In genomic region chr6:75750925-75751324, GRCh38 we compare ENCODE assay signal across 12 cellular contexts. TPM values are rescaled to one million over a fixed set of nuclear protein-coding genes. Genes with fewer than 3 reads are reported as not detected.
DNase-seq lines count a peak whose midpoint lies in the region; ATAC-seq and TF ChIP-seq lines count a peak whose summit lies in the region.
"Had no signal": no experiment of that assay in that cellular context is flagged by ENCODE, and none has a peak within 500 bp of the region (broad histone marks: within the 10 kb centered on the region; RNA-seq: fewer than 3 reads in every experiment).

No MANE protein-coding gene starts in this region.

- DNase-seq in Calu3 (no peak), T-helper 17 cell (no peak), fibroblast of villous mesenchyme (ENCODE audit: low read depth) (peak; percentile 23), DMS 273 (lab: John Stamatoyannopoulos, UW; ENCODE audit: unreplicated experiment) (no peak), posterior vena cava (ENCODE audit: low spot score) (no peak), NCI-H146 treated with DMSO at 0.1 percent for 48 hours (lab: John Stamatoyannopoulos, UW; ENCODE audit: unreplicated experiment) (no peak)
- DNase-seq: activated naive CD8-positive, alpha-beta T cell treated with anti-CD3 and anti-CD28 coated beads, Interleukin-2, amount 50 U/mL, for 24 hours had no signal

- H2AFZ ChIP-seq in neuron (ENCODE audit: low read depth, low read length): no peak overlapping the region

- intact Hi-C loops in Calu3 (cut with micrococcal nuclease; ENCODE audit: unreplicated experiment): loop anchor here (5.0 kb wide), 1 partner anchor 149 kb away; the partner anchor contains the start of gene SENP6
- intact Hi-C loops in posterior vena cava (cut with DNase I): no loop called here

- H3K4me3 ChIP-seq in fibroblast of villous mesenchyme (ENCODE audit: low read depth, low read length): no peak overlapping the region
- H3K4me3 ChIP-seq in neuron (ENCODE audit: low read length): peak overlapping the region; percentile 4
- H3K4me3 ChIP-seq: right atrium auricular region had no signal

- H3K4me3 Mint-ChIP-seq in Calu3 (ENCODE audit: low read depth, unreplicated experiment) (peak overlapping the region; percentile 99), T-helper 17 cell (peak overlapping the region; percentile 28)
- H3K4me3 Mint-ChIP-seq: dendritic cell treated with granulocyte-macrophage colony-stimulating factor and Interleukin-4, amounts not matched to agents 40 ng/mL and 50 ng/mL, for 4 days had no signal

- ATAC-seq in T-helper 17 cell (no peak), HG02884 (IDR thresholded peaks at IDR 0.05; ENCODE audit: unreplicated experiment) (no peak)
- ATAC-seq: activated naive CD8-positive, alpha-beta T cell treated with anti-CD3 and anti-CD28 coated beads, Interleukin-2, amount 50 U/mL, for 24 hours had no signal

- TF ChIP-seq CTCF in Calu3 (IDR thresholded peaks at IDR 0.05; ENCODE audit: unreplicated experiment) (no peak), fibroblast of villous mesenchyme (IDR thresholded peaks at IDR 0.05; ENCODE audit: insufficient read depth, low read depth, low read length) (no peak)

- CTCF ChIA-PET in Calu3 (lab: Charles Lee): no interaction called here

- H3K27me3 Mint-ChIP-seq in Calu3 (ENCODE audit: unreplicated experiment): no peaks in the 10 kb centered on the region
- H3K27me3 Mint-ChIP-seq in T-helper 17 cell: peaks cover 19% of the 10 kb centered on the region

- H3K4me1 Mint-ChIP-seq in Calu3 (ENCODE audit: low read depth, unreplicated experiment) (peaks cover 18% of the 10 kb centered on the region), T-helper 17 cell (peaks cover 5% of the 10 kb centered on the region)

- BruUV-seq in Calu3 (replicated peaks; lab: Mats Ljungman, UMichigan): no TSS peak

- H3K36me3 Mint-ChIP-seq in Calu3 (ENCODE audit: insufficient read depth, unreplicated experiment) (peaks cover 67% of the 10 kb centered on the region), T-helper 17 cell (ENCODE audit: low read depth) (no peaks in the 10 kb centered on the region)

- no peaks in the 10 kb centered on the region for H3K36me3 ChIP-seq in neuron (ENCODE audit: insufficient read depth, low read length)
- H3K36me3 ChIP-seq: right atrium auricular region had no signal

- peak overlapping the region; percentile 98 for H3K27ac Mint-ChIP-seq in Calu3 (ENCODE audit: unreplicated experiment)
- no peak overlapping the region for H3K27ac Mint-ChIP-seq in T-helper 17 cell
- H3K27ac Mint-ChIP-seq: activated naive CD8-positive, alpha-beta T cell treated with anti-CD3 and anti-CD28 coated beads, Interleukin-2, amount 50 U/mL, for 24 hours; dendritic cell treated with granulocyte-macrophage colony-stimulating factor and Interleukin-4, amounts not matched to agents 40 ng/mL and 50 ng/mL, for 4 days; T-helper 2 cell treated with Interferon-gamma antibody and Interleukin-4, amounts not matched to agents 5 μg/mL and 100 μg/mL, for 36 hours had no signal

- no peaks in the 10 kb centered on the region for H3K27me3 ChIP-seq in neuron (ENCODE audit: insufficient read depth, low read length)
- H3K27me3 ChIP-seq: right atrium auricular region had no signal

- H3K9me3 Mint-ChIP-seq in Calu3 (ENCODE audit: low read depth, unreplicated experiment): no peaks in the 10 kb centered on the region
- H3K9me3 Mint-ChIP-seq: activated naive CD8-positive, alpha-beta T cell treated with anti-CD3 and anti-CD28 coated beads, Interleukin-2, amount 50 U/mL, for 24 hours; dendritic cell treated with granulocyte-macrophage colony-stimulating factor and Interleukin-4, amounts not matched to agents 40 ng/mL and 50 ng/mL, for 4 days; T-helper 2 cell treated with Interferon-gamma antibody and Interleukin-4, amounts not matched to agents 5 μg/mL and 100 μg/mL, for 36 hours had no signal

- no peaks in the 10 kb centered on the region for H3K9me3 ChIP-seq in T-helper 17 cell (ENCODE audit: control insufficient read depth, low read length, poor library complexity, severe bottlenecking)
- no peaks in the 10 kb centered on the region for H3K9me3 ChIP-seq in neuron (ENCODE audit: low read length)
- H3K9me3 ChIP-seq: right atrium auricular region had no signal

- peaks cover 8% of the 10 kb centered on the region for H3K4me1 ChIP-seq in neuron (ENCODE audit: insufficient read depth, low read length)

RNA-seq across cellular contexts. Expression of gene MYO6, which starts 1.9 kb away (rescaled TPM):
- total RNA-seq in Calu3 (2022) (122 and 153 TPM in 2 replicates), T-helper 17 cell (1 to 10 TPM; 2.5 to 5.5 TPM), fibroblast of villous mesenchyme (14.2 and 15.1 TPM in 2 replicates), posterior vena cava (10 to 100 TPM; 17.8 to 21.5 TPM)
